2 cellular contexts compared by ENCODE assay signal in the genomic region with DNA sequence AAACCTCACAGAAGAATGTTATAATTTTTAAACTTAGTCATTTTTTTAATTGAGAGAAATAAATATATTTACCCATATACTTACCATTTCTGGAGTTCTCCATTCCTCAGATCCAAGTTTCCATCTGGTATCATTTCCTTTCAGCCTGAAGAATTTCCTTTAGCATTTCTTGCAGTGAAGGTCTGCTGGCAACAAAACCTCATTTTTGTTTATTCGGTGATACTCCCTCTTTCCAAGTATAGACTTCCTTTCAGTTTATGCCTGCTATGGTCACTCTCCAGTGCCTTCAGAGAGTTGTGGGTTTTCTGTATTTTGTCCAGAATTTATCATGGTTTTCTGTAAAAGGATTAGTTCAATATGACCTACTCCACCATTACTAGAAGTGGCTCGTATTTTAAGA.
TF ChIP-seq lines count a peak whose summit lies in the region.

No MANE protein-coding gene starts in this region.

TF ChIP-seq in GM23338, 12 proteins besides CTCF, POLR2A, EP300 and RAD21 (continues in another document):
- no peak for TF ChIP-seq NANOG (IDR thresholded peaks at IDR 0.05; ENCODE audit: borderline replicate concordance)
- no peak for TF ChIP-seq ZNF114 (CRISPR knock-in tag; IDR thresholded peaks at IDR 0.05)
- TF ChIP-seq, protein P1, sequence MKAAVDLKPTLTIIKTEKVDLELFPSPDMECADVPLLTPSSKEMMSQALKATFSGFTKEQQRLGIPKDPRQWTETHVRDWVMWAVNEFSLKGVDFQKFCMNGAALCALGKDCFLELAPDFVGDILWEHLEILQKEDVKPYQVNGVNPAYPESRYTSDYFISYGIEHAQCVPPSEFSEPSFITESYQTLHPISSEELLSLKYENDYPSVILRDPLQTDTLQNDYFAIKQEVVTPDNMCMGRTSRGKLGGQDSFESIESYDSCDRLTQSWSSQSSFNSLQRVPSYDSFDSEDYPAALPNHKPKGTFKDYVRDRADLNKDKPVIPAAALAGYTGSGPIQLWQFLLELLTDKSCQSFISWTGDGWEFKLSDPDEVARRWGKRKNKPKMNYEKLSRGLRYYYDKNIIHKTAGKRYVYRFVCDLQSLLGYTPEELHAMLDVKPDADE (IDR thresholded peaks at IDR 0.05) = no peak
- TF ChIP-seq POLR2AphosphoS5 (IDR thresholded peaks at IDR 0.05; ENCODE audit: low read depth) = no peak
- TF ChIP-seq STAT1 (IDR thresholded peaks at IDR 0.05; ENCODE audit: unreplicated experiment) = no peak
- no peak for TF ChIP-seq EZH2 (IDR thresholded peaks at IDR 0.05; ENCODE audit: low read depth, unreplicated experiment)
- TF ChIP-seq EZH2phosphoT487 (IDR thresholded peaks at IDR 0.05; ENCODE audit: unreplicated experiment) = no peak
- TF ChIP-seq, protein P2, sequence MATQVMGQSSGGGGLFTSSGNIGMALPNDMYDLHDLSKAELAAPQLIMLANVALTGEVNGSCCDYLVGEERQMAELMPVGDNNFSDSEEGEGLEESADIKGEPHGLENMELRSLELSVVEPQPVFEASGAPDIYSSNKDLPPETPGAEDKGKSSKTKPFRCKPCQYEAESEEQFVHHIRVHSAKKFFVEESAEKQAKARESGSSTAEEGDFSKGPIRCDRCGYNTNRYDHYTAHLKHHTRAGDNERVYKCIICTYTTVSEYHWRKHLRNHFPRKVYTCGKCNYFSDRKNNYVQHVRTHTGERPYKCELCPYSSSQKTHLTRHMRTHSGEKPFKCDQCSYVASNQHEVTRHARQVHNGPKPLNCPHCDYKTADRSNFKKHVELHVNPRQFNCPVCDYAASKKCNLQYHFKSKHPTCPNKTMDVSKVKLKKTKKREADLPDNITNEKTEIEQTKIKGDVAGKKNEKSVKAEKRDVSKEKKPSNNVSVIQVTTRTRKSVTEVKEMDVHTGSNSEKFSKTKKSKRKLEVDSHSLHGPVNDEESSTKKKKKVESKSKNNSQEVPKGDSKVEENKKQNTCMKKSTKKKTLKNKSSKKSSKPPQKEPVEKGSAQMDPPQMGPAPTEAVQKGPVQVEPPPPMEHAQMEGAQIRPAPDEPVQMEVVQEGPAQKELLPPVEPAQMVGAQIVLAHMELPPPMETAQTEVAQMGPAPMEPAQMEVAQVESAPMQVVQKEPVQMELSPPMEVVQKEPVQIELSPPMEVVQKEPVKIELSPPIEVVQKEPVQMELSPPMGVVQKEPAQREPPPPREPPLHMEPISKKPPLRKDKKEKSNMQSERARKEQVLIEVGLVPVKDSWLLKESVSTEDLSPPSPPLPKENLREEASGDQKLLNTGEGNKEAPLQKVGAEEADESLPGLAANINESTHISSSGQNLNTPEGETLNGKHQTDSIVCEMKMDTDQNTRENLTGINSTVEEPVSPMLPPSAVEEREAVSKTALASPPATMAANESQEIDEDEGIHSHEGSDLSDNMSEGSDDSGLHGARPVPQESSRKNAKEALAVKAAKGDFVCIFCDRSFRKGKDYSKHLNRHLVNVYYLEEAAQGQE (IDR thresholded peaks at IDR 0.05; ENCODE audit: unreplicated experiment) = no peak
- no peak for TF ChIP-seq JUNB (IDR thresholded peaks at IDR 0.05; ENCODE audit: unreplicated experiment)
- TF ChIP-seq, protein P3, sequence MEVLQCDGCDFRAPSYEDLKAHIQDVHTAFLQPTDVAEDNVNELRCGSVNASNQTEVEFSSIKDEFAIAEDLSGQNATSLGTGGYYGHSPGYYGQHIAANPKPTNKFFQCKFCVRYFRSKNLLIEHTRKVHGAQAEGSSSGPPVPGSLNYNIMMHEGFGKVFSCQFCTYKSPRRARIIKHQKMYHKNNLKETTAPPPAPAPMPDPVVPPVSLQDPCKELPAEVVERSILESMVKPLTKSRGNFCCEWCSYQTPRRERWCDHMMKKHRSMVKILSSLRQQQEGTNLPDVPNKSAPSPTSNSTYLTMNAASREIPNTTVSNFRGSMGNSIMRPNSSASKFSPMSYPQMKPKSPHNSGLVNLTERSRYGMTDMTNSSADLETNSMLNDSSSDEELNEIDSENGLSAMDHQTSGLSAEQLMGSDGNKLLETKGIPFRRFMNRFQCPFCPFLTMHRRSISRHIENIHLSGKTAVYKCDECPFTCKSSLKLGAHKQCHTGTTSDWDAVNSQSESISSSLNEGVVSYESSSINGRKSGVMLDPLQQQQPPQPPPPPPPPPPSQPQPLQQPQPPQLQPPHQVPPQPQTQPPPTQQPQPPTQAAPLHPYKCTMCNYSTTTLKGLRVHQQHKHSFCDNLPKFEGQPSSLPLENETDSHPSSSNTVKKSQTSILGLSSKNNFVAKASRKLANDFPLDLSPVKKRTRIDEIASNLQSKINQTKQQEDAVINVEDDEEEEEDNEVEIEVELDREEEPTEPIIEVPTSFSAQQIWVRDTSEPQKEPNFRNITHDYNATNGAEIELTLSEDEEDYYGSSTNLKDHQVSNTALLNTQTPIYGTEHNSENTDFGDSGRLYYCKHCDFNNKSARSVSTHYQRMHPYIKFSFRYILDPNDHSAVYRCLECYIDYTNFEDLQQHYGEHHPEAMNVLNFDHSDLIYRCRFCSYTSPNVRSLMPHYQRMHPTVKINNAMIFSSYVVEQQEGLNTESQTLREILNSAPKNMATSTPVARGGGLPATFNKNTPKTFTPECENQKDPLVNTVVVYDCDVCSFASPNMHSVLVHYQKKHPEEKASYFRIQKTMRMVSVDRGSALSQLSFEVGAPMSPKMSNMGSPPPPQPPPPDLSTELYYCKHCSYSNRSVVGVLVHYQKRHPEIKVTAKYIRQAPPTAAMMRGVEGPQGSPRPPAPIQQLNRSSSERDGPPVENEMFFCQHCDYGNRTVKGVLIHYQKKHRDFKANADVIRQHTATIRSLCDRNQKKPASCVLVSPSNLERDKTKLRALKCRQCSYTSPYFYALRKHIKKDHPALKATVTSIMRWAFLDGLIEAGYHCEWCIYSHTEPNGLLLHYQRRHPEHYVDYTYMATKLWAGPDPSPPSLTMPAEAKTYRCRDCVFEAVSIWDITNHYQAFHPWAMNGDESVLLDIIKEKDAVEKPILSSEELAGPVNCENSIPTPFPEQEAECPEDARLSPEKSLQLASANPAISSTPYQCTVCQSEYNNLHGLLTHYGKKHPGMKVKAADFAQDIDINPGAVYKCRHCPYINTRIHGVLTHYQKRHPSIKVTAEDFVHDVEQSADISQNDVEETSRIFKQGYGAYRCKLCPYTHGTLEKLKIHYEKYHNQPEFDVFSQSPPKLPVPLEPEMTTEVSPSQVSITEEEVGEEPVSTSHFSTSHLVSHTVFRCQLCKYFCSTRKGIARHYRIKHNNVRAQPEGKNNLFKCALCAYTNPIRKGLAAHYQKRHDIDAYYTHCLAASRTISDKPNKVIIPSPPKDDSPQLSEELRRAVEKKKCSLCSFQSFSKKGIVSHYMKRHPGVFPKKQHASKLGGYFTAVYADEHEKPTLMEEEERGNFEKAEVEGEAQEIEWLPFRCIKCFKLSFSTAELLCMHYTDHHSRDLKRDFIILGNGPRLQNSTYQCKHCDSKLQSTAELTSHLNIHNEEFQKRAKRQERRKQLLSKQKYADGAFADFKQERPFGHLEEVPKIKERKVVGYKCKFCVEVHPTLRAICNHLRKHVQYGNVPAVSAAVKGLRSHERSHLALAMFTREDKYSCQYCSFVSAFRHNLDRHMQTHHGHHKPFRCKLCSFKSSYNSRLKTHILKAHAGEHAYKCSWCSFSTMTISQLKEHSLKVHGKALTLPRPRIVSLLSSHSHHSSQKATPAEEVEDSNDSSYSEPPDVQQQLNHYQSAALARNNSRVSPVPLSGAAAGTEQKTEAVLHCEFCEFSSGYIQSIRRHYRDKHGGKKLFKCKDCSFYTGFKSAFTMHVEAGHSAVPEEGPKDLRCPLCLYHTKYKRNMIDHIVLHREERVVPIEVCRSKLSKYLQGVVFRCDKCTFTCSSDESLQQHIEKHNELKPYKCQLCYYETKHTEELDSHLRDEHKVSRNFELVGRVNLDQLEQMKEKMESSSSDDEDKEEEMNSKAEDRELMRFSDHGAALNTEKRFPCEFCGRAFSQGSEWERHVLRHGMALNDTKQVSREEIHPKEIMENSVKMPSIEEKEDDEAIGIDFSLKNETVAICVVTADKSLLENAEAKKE (CRISPR knock-in tag; IDR thresholded peaks at IDR 0.05) = no peak

TF ChIP-seq in H1, 55 proteins besides CTCF, POLR2A, EP300 and RAD21:
- TF ChIP-seq CEBPB (IDR thresholded peaks at IDR 0.05; ENCODE audit: low read depth, low read length) = no peak
TF ChIP-seq in H1: peak in this region for 0.
